Comparison of ENCODE assay signal across 22 cellular contexts in the genomic region with DNA sequence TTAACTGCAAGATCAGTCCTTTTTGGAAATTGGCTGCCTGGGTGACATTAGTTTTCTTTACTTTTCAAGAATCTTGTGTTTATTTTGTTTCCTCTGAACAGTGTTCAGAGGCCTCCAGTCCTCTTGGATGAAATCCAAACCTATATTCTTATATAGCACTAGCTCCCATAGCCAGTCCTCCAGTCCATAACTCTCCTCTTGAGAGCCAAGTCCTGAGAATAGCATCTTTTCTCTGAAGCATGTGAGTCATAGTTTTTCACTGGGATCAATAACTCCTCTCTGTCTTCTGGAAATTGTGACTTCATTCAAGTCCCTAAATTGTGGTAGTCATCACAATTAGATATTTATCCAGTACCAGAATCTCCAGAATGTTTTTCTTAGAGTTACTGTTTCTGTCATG.
DNase-seq lines count a peak whose midpoint lies in the region; TF ChIP-seq lines count a peak whose summit lies in the region.
"Had no signal": no experiment of that assay in that cellular context is flagged by ENCODE, and none has a peak within 500 bp of the region (broad histone marks: within the 10 kb centered on the region; RNA-seq: fewer than 3 reads in every experiment).

No MANE protein-coding gene starts in this region.

- TF ChIP-seq POLR2A in adrenal gland (IDR thresholded peaks at IDR 0.05) = no peak

- no peaks in the 10 kb centered on the region for H3K27me3 Mint-ChIP-seq in osteocyte (ENCODE audit: unreplicated experiment)

- H4K20me1 ChIP-seq in fibroblast of lung (ENCODE audit: control insufficient read depth, extremely low read depth, insufficient read depth, low read length) = no peaks in the 10 kb centered on the region

- H3K4me2 ChIP-seq in fibroblast of lung (ENCODE audit: extremely low read depth, insufficient read depth, low read length) = peak overlapping the region; percentile 27
- H3K4me2 ChIP-seq: PC-9 had no signal

- no peaks in the 10 kb centered on the region for H3K36me3 ChIP-seq in ACC112 (ENCODE audit: insufficient read depth, low read length)
- no peaks in the 10 kb centered on the region for H3K36me3 ChIP-seq in fibroblast of lung (ENCODE audit: control insufficient read depth, insufficient read depth, low read length)
- H3K36me3 ChIP-seq in adrenal gland (replicated peaks in 1 of 2) = no peaks in the 10 kb centered on the region
- H3K36me3 ChIP-seq: SJCRH30 had no signal

- peak; percentile 39 to 49 for DNase-seq in fibroblast of lung (ENCODE audit: low read depth in 2 of 2)
- DNase-seq in osteocyte (ENCODE audit: extremely low spot score, unreplicated experiment) = no peak
- DNase-seq in GM19240 (ENCODE audit: insufficient read length, low spot score) = no peak
- DNase-seq in NK-92 treated with Interleukin-12 subunit alpha and Interleukin-12 subunit beta, amount 100 ng/mL, for 24 hours (lab: John Stamatoyannopoulos, UW) = no peak
- no peak for DNase-seq in adrenal gland
- DNase-seq: AML-193; C1 segment of cervical spinal cord; Caco-2; CD4-positive, alpha-beta memory T cell; GM23248; H7; NCI-H1092; NCI-H1417 treated with DMSO at 0.1 percent for 48 hours; NCI-H1694 treated with DMSO at 0.1 percent for 48 hours; NCI-H2081; NCI-H2171 treated with DMSO at 0.1 percent for 48 hours; NCI-H524; NCI-H748 treated with DMSO at 0.1 percent for 48 hours; PC-9; SJCRH30 had no signal

- no peaks in the 10 kb centered on the region for H3K9me3 ChIP-seq in fibroblast of lung (ENCODE audit: control insufficient read depth, insufficient read depth, low read depth, low read length)
- no peaks in the 10 kb centered on the region for H3K9me3 ChIP-seq in adrenal gland (replicated peaks in 1 of 3)
- H3K9me3 ChIP-seq: Caco-2, SJCRH30 had no signal

- H3K79me2 ChIP-seq in ACC112 (ENCODE audit: control insufficient read depth, insufficient read depth, low read length, unreplicated experiment) (no peaks in the 10 kb centered on the region), fibroblast of lung (ENCODE audit: control insufficient read depth, insufficient read depth, low read length) (no peaks in the 10 kb centered on the region)

- H3K36me3 Mint-ChIP-seq in osteocyte (ENCODE audit: unreplicated experiment) = peaks cover 5% of the 10 kb centered on the region

- TF ChIP-seq CTCF in WI38 (IDR thresholded peaks at IDR 0.05; ENCODE audit: low read depth, low read length) = no peak
- TF ChIP-seq CTCF in fibroblast of lung (conservative IDR thresholded peaks at IDR 0.05 in 1 of 2, IDR thresholded peaks at IDR 0.05 in 1 of 2; ENCODE audit: low read depth in 1 of 2, low read length in 2 of 2) = no peak
- no peak for TF ChIP-seq CTCF in osteocyte (IDR thresholded peaks at IDR 0.05)
- TF ChIP-seq CTCF in adrenal gland (IDR thresholded peaks at IDR 0.05) = no peak

- H3K9ac ChIP-seq in fibroblast of lung (ENCODE audit: insufficient read depth, low read length) = no peak overlapping the region
- H3K9ac ChIP-seq: GM23248 had no signal

- H2AFZ ChIP-seq in ACC112 (ENCODE audit: low read length, unreplicated experiment) = peak overlapping the region; percentile 83
- peak overlapping the region; percentile 5 for H2AFZ ChIP-seq in fibroblast of lung (ENCODE audit: low read length)
- H2AFZ ChIP-seq: GM23248, PC-9 had no signal

- H3K4me3 ChIP-seq in ACC112 (ENCODE audit: low read depth, low read length) (peak overlapping the region; percentile 30; the same call in 1 of the 2 replicates), WI38 (ENCODE audit: low read depth, low read length) (peak overlapping the region; percentile 13; the same call in 1 of the 2 replicates), fibroblast of lung (replicated peaks in 1 of 4; ENCODE audit: control extremely low read depth in 1 of 4, insufficient read depth in 1 of 4, low read depth in 3 of 4, low read length in 4 of 4) (peak overlapping the region in 1 of 4 experiments; percentile 4), adrenal gland (no peak overlapping the region)
- H3K4me3 ChIP-seq: GM23248, PC-9, SJCRH30 had no signal

- H3K4me1 ChIP-seq in ACC112 (ENCODE audit: control insufficient read depth, insufficient read depth, low read length, unreplicated experiment) (no peaks in the 10 kb centered on the region), fibroblast of lung (ENCODE audit: control insufficient read depth, extremely low read depth, insufficient read depth, low read length) (no peaks in the 10 kb centered on the region), adrenal gland (replicated peaks in 1 of 2) (no peaks in the 10 kb centered on the region)
- H3K4me1 ChIP-seq: Caco-2, SJCRH30 had no signal

- peaks cover 14% of the 10 kb centered on the region for H3K4me1 Mint-ChIP-seq in osteocyte (ENCODE audit: unreplicated experiment)

- intact Hi-C loops in adrenal gland (cut with DNase I) = no loop called here

- 0 out of 2 replicates have a peak, but pooled peaks cover 4% of the 10 kb centered on the region for H3K27me3 ChIP-seq in ACC112 (ENCODE audit: insufficient read depth, low read length)
- no peaks in the 10 kb centered on the region for H3K27me3 ChIP-seq in fibroblast of lung (ENCODE audit: control insufficient read depth, insufficient read depth, low read length)
- no peaks in the 10 kb centered on the region for H3K27me3 ChIP-seq in adrenal gland
- H3K27me3 ChIP-seq: SJCRH30 had no signal

- H3K9me3 Mint-ChIP-seq in osteocyte (ENCODE audit: unreplicated experiment) = peaks cover 18% of the 10 kb centered on the region

- peak overlapping the region; percentile 28 for H3K4me3 Mint-ChIP-seq in osteocyte (ENCODE audit: unreplicated experiment)
- H3K4me3 Mint-ChIP-seq: CD4-positive, alpha-beta memory T cell had no signal

- no peak overlapping the region for H3K27ac ChIP-seq in ACC112 (ENCODE audit: low read depth, low read length)
- no peak overlapping the region for H3K27ac ChIP-seq in fibroblast of lung (ENCODE audit: insufficient read depth, low read length)
- no peak overlapping the region for H3K27ac ChIP-seq in adrenal gland
- H3K27ac ChIP-seq: GM23248, PC-9, SJCRH30 had no signal

- H3K27ac Mint-ChIP-seq in osteocyte (ENCODE audit: unreplicated experiment) = peak overlapping the region; percentile 54
- H3K27ac Mint-ChIP-seq: CD4-positive, alpha-beta memory T cell had no signal

Comparison
In these comparisons a context has a peak if more than half of its experiments do, and no peak if none do; other contexts are left out.
1. H3K4me3 ChIP-seq: peak in ACC112 (single experiment) and WI38 (single experiment); none in adrenal gland (0 of 4).
2. DNase-seq: peak in fibroblast of lung (2 of 2); none in osteocyte (single experiment), GM19240 (single experiment), NK-92 treated with Interleukin-12 subunit alpha and Interleukin-12 subunit beta, amount 100 ng/mL, for 24 hours (single experiment) and adrenal gland (0 of 7).